ENCODE assay signal across 26 cellular contexts in genomic region chr14:104591506-104592291, GRCh38. TPM values are rescaled to one million over a fixed set of nuclear protein-coding genes. Genes with fewer than 3 reads are reported as not detected.
"Had no signal": no experiment of that assay in that cellular context is flagged by ENCODE, and none has a peak within 500 bp of the region (broad histone marks: within the 10 kb centered on the region; RNA-seq: fewer than 3 reads in every experiment).

No MANE protein-coding gene starts in this region.

- H3K27me3 ChIP-seq: ascending aorta, body of pancreas, MG63, Peyer's patch had no signal

- H3K9me3 Mint-ChIP-seq: activated naive CD8-positive, alpha-beta T cell treated with anti-CD3 and anti-CD28 coated beads, Interleukin-2, amount 10 ng/mL, durations not matched to agents 7 days and 5 days; T-helper 1 cell treated with Interleukin-12 subunit alpha and Interleukin-12 subunit beta and Interleukin-4 antibody, amounts not matched to agents 30 μg/mL and 1 μg/mL, for 36 hours had no signal

- H3K4me1 ChIP-seq: body of pancreas, Peyer's patch had no signal

- DNase-seq: activated CD4-positive, alpha-beta T cell treated with anti-CD3 and anti-CD28 coated beads for 48 hours; activated CD4-positive, alpha-beta T cell treated with anti-CD3 and anti-CD28 coated beads, Interleukin-2, amount 50 U/mL, for 4 hours; activated CD4-positive, CD25-positive, alpha-beta regulatory T cell treated with anti-CD3 and anti-CD28 coated beads, Interleukin-2, amount 50 U/mL, for 72 hours; activated CD8-positive, alpha-beta memory T cell treated with anti-CD3 and anti-CD28 coated beads, Interleukin-2, amount 50 U/mL, for 48 hours; activated CD8-positive, alpha-beta T cell treated with anti-CD3 and anti-CD28 coated beads, Interleukin-2, amount 10 ng/mL, durations not matched to agents 7 days and 5 days; activated naive CD4-positive, alpha-beta T cell treated with anti-CD3 and anti-CD28 coated beads, Interleukin-2, amount 50 U/mL, for 16 hours; activated naive CD8-positive, alpha-beta T cell treated with anti-CD3 and anti-CD28 coated beads, Interleukin-2, amount 10 ng/mL, durations not matched to agents 7 days and 5 days; activated T-cell treated with anti-CD3 and anti-CD28 coated beads, Interleukin-2, amount 50 U/mL, for 1 hour; body of pancreas; MG63; MV-4-11; NCI-H1092 treated with DMSO at 0.1 percent for 48 hours; NCI-H1417 treated with DMSO at 0.1 percent for 48 hours; NCI-H1694; NCI-H2029; NCI-H345; NCI-H510A; NCI-H526 treated with DMSO at 0.1 percent for 48 hours; NCI-H82; Peyer's patch; SHP77 treated with DMSO at 0.1 percent for 48 hours had no signal

- H3K4me3 ChIP-seq: ascending aorta, body of pancreas, MG63, Peyer's patch had no signal

- H3K36me3 Mint-ChIP-seq: activated naive CD8-positive, alpha-beta T cell treated with anti-CD3 and anti-CD28 coated beads, Interleukin-2, amount 10 ng/mL, durations not matched to agents 7 days and 5 days had no signal

- H3K4me3 Mint-ChIP-seq: activated CD8-positive, alpha-beta T cell treated with anti-CD3 and anti-CD28 coated beads, Interleukin-2, amount 10 ng/mL, durations not matched to agents 7 days and 5 days; activated naive CD8-positive, alpha-beta T cell treated with anti-CD3 and anti-CD28 coated beads, Interleukin-2, amount 10 ng/mL, durations not matched to agents 7 days and 5 days; T-helper 1 cell treated with Interleukin-12 subunit alpha and Interleukin-12 subunit beta and Interleukin-4 antibody, amounts not matched to agents 30 μg/mL and 1 μg/mL, for 36 hours had no signal

- H3K9me3 ChIP-seq: ascending aorta, body of pancreas, MG63, Peyer's patch had no signal

- H3K36me3 ChIP-seq: ascending aorta, MG63, Peyer's patch had no signal

- H3K27me3 Mint-ChIP-seq: activated naive CD8-positive, alpha-beta T cell treated with anti-CD3 and anti-CD28 coated beads, Interleukin-2, amount 10 ng/mL, durations not matched to agents 7 days and 5 days had no signal

- H3K4me1 Mint-ChIP-seq: activated naive CD8-positive, alpha-beta T cell treated with anti-CD3 and anti-CD28 coated beads, Interleukin-2, amount 10 ng/mL, durations not matched to agents 7 days and 5 days had no signal

- H3K27ac Mint-ChIP-seq: activated CD8-positive, alpha-beta T cell treated with anti-CD3 and anti-CD28 coated beads, Interleukin-2, amount 10 ng/mL, durations not matched to agents 7 days and 5 days; activated naive CD8-positive, alpha-beta T cell treated with anti-CD3 and anti-CD28 coated beads, Interleukin-2, amount 10 ng/mL, durations not matched to agents 7 days and 5 days; T-helper 1 cell treated with Interleukin-12 subunit alpha and Interleukin-12 subunit beta and Interleukin-4 antibody, amounts not matched to agents 30 μg/mL and 1 μg/mL, for 36 hours had no signal

- H3K27ac ChIP-seq: ascending aorta, body of pancreas, Peyer's patch, RWPE1 had no signal

- ATAC-seq: activated CD8-positive, alpha-beta T cell treated with anti-CD3 and anti-CD28 coated beads, Interleukin-2, amount 10 ng/mL, durations not matched to agents 7 days and 5 days; body of pancreas had no signal

RNA-seq across cellular contexts. Expression of gene C14orf180, which starts 12.1 kb away (rescaled TPM):
- total RNA-seq: activated CD8-positive, alpha-beta T cell treated with anti-CD3 and anti-CD28 coated beads, Interleukin-2, amount 10 ng/mL, durations not matched to agents 7 days and 5 days; activated naive CD8-positive, alpha-beta T cell treated with anti-CD3 and anti-CD28 coated beads, Interleukin-2, amount 10 ng/mL, durations not matched to agents 7 days and 5 days; OCI-LY7; SK-MEL-5 had no signal

RNA-seq across cellular contexts. Expression of gene TMEM179, which starts 12.9 kb away (rescaled TPM):
- total RNA-seq: activated CD8-positive, alpha-beta T cell treated with anti-CD3 and anti-CD28 coated beads, Interleukin-2, amount 10 ng/mL, durations not matched to agents 7 days and 5 days; activated naive CD8-positive, alpha-beta T cell treated with anti-CD3 and anti-CD28 coated beads, Interleukin-2, amount 10 ng/mL, durations not matched to agents 7 days and 5 days; ascending aorta; OCI-LY7 had no signal
